14 cellular contexts compared by ENCODE assay signal in the genomic region with DNA sequence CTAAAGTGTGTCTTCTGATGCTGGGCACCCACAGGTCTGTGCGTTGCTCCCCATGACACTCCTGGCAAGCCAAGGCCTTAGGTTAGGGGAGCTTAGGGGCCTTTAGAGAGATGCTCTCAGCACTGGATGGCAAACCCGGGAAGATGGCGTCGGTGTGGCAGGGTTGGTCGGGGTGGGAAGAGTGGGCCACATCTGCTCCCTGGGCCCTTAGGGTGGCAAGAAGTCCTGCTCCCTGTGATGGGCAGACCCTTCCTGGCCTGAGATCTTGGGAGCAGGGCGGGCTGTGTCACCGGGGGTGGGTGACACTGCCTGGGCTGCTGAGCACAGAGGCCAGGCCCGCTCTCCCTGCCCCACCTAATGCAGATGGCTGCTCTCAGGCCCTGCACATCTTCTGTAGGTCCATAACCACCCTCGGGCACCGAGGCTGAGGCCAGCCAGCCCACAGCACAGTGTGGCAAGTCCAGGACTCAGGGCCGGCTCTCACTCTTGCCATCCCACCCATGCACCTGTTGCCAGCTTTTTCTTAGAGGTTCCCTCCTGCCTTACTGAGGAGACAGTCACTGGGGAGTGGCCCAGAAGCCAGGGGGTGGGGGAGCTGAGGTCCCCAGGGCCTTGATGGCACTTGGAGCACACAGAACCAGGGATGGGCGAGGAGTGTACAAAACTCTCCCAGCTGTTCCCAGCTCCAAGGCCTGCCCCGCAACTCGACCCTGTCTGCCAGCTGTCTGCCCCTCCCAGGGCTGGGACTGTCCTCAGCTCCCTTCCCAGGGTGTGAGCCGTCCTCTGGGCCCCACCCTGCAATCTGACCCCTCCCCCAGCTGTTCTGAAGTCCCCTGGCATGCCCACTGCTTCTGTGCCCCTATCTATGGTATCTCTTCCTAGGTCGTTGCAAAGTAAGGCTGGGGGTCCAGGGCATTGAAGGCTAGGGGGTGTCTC. TPM values are rescaled to one million over a fixed set of nuclear protein-coding genes. Genes with fewer than 3 reads are reported as not detected.
DNase-seq lines count a peak whose midpoint lies in the region; ATAC-seq, FAIRE-seq and TF ChIP-seq lines count a peak whose summit lies in the region.
"Had no signal": no experiment of that assay in that cellular context is flagged by ENCODE, and none has a peak within 500 bp of the region (broad histone marks: within the 10 kb centered on the region; RNA-seq: fewer than 3 reads in every experiment).

No MANE protein-coding gene starts in this region.

- H3K4me3 ChIP-seq in Caco-2 (ENCODE audit: low read depth, low read length) (no peak overlapping the region), ascending aorta (no peak overlapping the region), left lung (no peak overlapping the region), small intestine (ENCODE audit: low read depth in 1 of 2, low read length in 2 of 2) (no peak overlapping the region)

- H3K27ac Mint-ChIP-seq in Caco-2 (ENCODE audit: unreplicated experiment) = peak overlapping the region; percentile 39
- H3K27ac Mint-ChIP-seq: stimulated activated naive CD8-positive, alpha-beta T cell treated with anti-CD3 and anti-CD28 coated beads, Interleukin-15, Interleukin-2, amounts not matched to agents 100 ng/mL and 50 ng/mL, for 24 hours had no signal

- H3K4me1 ChIP-seq in Caco-2 = peaks cover 45% of the 10 kb centered on the region
- peaks cover 49 to 82% of the 10 kb centered on the region in 2 donors for H3K4me1 ChIP-seq in ascending aorta
- H3K4me1 ChIP-seq in left lung = peaks cover 55 to 84% of the 10 kb centered on the region in 2 donors
- peaks cover 0 to 3% of the 10 kb centered on the region in 2 donors for H3K4me1 ChIP-seq in small intestine (ENCODE audit: control insufficient read depth in 2 of 2, insufficient read depth in 1 of 2, low read depth in 1 of 2, low read length in 1 of 2)

- H3K27ac ChIP-seq in ascending aorta (peak overlapping the region; percentile 96 to 97), left lung (peak overlapping the region; percentile 73 to 75), small intestine (ENCODE audit: low read depth in 1 of 2, low read length in 1 of 2) (peak overlapping the region in 1 of 2 donors; percentile 79)

- no peak overlapping the region for H3K4me3 Mint-ChIP-seq in Caco-2 (ENCODE audit: unreplicated experiment)
- H3K4me3 Mint-ChIP-seq: naive B cell; stimulated activated naive CD8-positive, alpha-beta T cell treated with anti-CD3 and anti-CD28 coated beads, Interleukin-15, Interleukin-2, amounts not matched to agents 100 ng/mL and 50 ng/mL, for 24 hours had no signal

- BruUV-seq in Caco-2 (replicated peaks; lab: Mats Ljungman, UMichigan) = no TSS peak

- H3K4me1 Mint-ChIP-seq in Caco-2 (ENCODE audit: low read depth, unreplicated experiment) = peaks cover 42% of the 10 kb centered on the region

- peaks cover 44% of the 10 kb centered on the region for H3K36me3 Mint-ChIP-seq in Caco-2 (ENCODE audit: insufficient read depth, unreplicated experiment)

- DNase-seq in Caco-2 (no peak), ascending aorta (ENCODE audit: low spot score in 2 of 2) (no peak), left lung (no peak), small intestine (peak; percentile 61), NOMO-1 (lab: John Stamatoyannopoulos, UW; ENCODE audit: unreplicated experiment in 2 of 2) (no peak), posterior vena cava (ENCODE audit: low spot score) (no peak), omental fat pad (ENCODE audit: low spot score) (no peak)
- DNase-seq: activated CD4-positive, alpha-beta T cell treated with anti-CD3 and anti-CD28 coated beads, Interleukin-2, amount 50 U/mL, for 48 hours; activated naive CD4-positive, alpha-beta T cell; naive B cell; NCI-H82 had no signal

- H3K36me3 ChIP-seq in Caco-2 (ENCODE audit: control insufficient read depth, insufficient read depth, low read length) = no peaks in the 10 kb centered on the region; the same call in 1 of the 2 replicates
- H3K36me3 ChIP-seq in ascending aorta = no peaks in the 10 kb centered on the region
- peaks cover 0 to 12% of the 10 kb centered on the region in 2 donors for H3K36me3 ChIP-seq in left lung
- peaks cover 0 to 2% of the 10 kb centered on the region in 2 donors for H3K36me3 ChIP-seq in small intestine (ENCODE audit: control insufficient read depth in 2 of 2, insufficient read depth in 2 of 2, low read length in 2 of 2)

- intact Hi-C loops in Caco-2 (cut with micrococcal nuclease; ENCODE audit: unreplicated experiment) = no loop called here
- intact Hi-C loops in ascending aorta (cut with DNase I) = loop anchor here (10.0 kb wide), 1 partner anchor 875 kb away; no protein-coding TSS in a partner anchor
- intact Hi-C loops in left lung (cut with DNase I) = loop anchor here in 1 of 2 donors (10.0 kb wide), 1 partner anchor 45 kb away; no protein-coding TSS in a partner anchor
- intact Hi-C loops in posterior vena cava (cut with DNase I) = no loop called here

- no peaks in the 10 kb centered on the region for H3K9me3 Mint-ChIP-seq in Caco-2 (ENCODE audit: unreplicated experiment)
- H3K9me3 Mint-ChIP-seq: naive B cell; stimulated activated naive CD8-positive, alpha-beta T cell treated with anti-CD3 and anti-CD28 coated beads, Interleukin-15, Interleukin-2, amounts not matched to agents 100 ng/mL and 50 ng/mL, for 24 hours had no signal

- POLR2A ChIA-PET in Caco-2 (lab: Charles Lee) = no interaction called here

- H3K27me3 ChIP-seq in Caco-2 (replicated peaks; ENCODE audit: control insufficient read depth, insufficient read depth, low read length) (no peaks in the 10 kb centered on the region), ascending aorta (no peaks in the 10 kb centered on the region), left lung (peaks cover 0 to 11% of the 10 kb centered on the region in 2 donors), small intestine (ENCODE audit: control insufficient read depth in 2 of 2, insufficient read depth in 2 of 2, low read length in 2 of 2) (no peaks in the 10 kb centered on the region)

- CTCF ChIA-PET in Caco-2 (lab: Charles Lee) = interaction anchor here (1.8 kb wide), 1 partner anchor 81 kb away, joined by 5 read pairs; no protein-coding TSS in a partner anchor

- H3K27me3 Mint-ChIP-seq in Caco-2 (ENCODE audit: insufficient read depth, unreplicated experiment) = no peaks in the 10 kb centered on the region

- no peak for TF ChIP-seq CTCF in Caco-2 (IDR thresholded peaks at IDR 0.05; ENCODE audit: insufficient read depth in 1 of 2, low read depth in 1 of 2, low read length in 1 of 2, severe bottlenecking in 1 of 2, unreplicated experiment in 1 of 2)
- no peak for TF ChIP-seq CTCF in ascending aorta (IDR thresholded peaks at IDR 0.05)
- TF ChIP-seq CTCF in left lung (IDR thresholded peaks at IDR 0.05) = no peak
- no peak for TF ChIP-seq CTCF in omental fat pad (IDR thresholded peaks at IDR 0.05)

- FAIRE-seq in small intestine (lab: Jason Lieb, UNC) = no peak

- ATAC-seq in left lung (no peak), HG03280 (IDR thresholded peaks at IDR 0.05; ENCODE audit: unreplicated experiment) (no peak), omental fat pad (ENCODE audit: low FRiP score) (no peak)

- 69 to 81% (median 80%) methylated on average over 15 to 16 of the region's 16 CpGs for WGBS in small intestine, 3 donors

- no peaks in the 10 kb centered on the region for H3K9me3 ChIP-seq in Caco-2
- no peaks in the 10 kb centered on the region for H3K9me3 ChIP-seq in ascending aorta
- no peaks in the 10 kb centered on the region for H3K9me3 ChIP-seq in left lung
- H3K9me3 ChIP-seq in small intestine (ENCODE audit: control insufficient read depth, low read depth) = no peaks in the 10 kb centered on the region

RNA-seq across cellular contexts. Expression of a gene that starts 4.4 kb away (rescaled TPM):
- total RNA-seq in Caco-2 (2022) (45.5 and 64.1 TPM in 2 replicates), ascending aorta (98.6 TPM), left lung (10 to 100 TPM; 58.1 to 96.3 TPM), posterior vena cava (100 to 1,000 TPM; 116 to 145 TPM), omental fat pad (10 to 100 TPM; 19.3 to 70.1 (median 32.4) TPM)
- 10 to 100 TPM in 1 of 3 donors, 1 to 10 TPM in 2; 2.9 to 15.2 (median 7.3) TPM for polyA plus RNA-seq in small intestine

RNA-seq across cellular contexts. Expression of a gene that starts 43.9 kb away (rescaled TPM):
- total RNA-seq in Caco-2 (2022) = 0.49 and 0.50 TPM in 2 replicates
- 116 TPM for total RNA-seq in ascending aorta
- total RNA-seq in left lung = 1 to 10 TPM; 2.1 to 4.1 TPM
- 1 to 10 TPM in 2 of 3 donors, not detected in 1; 1.5 to 6.5 TPM for polyA plus RNA-seq in small intestine
- total RNA-seq in posterior vena cava = 1 to 10 TPM; 4.0 to 4.3 TPM
- 1 to 10 TPM in 3 of 4 donors, under 1 TPM in 1; 0.38 to 1.3 (median 1.2) TPM for total RNA-seq in omental fat pad
- total RNA-seq: MCF 10A had no signal

Comparison
In these comparisons a context has a peak if more than half of its experiments do, and no peak if none do; other contexts are left out.
1. RNA of a gene that starts 43.9 kb away (total RNA-seq): 116 TPM in ascending aorta (single experiment); 4.0 to 4.3 TPM in posterior vena cava, 2.1 to 4.1 TPM in left lung, 0.38 to 1.3 TPM in omental fat pad and 0.49 to 0.50 TPM in Caco-2; every median in the first group is over 10 times any median in the second.